1 cellular context compared by ENCODE assay signal in genomic region chr20:2742934-2743559, GRCh38.
TF ChIP-seq lines count a peak whose summit lies in the region.

No MANE protein-coding gene starts in this region.

TF ChIP-seq in HepG2, 621 proteins besides CTCF, POLR2A, EP300 and RAD21 (continued from another document and continues in another):
- TF ChIP-seq YEATS2 (CRISPR knock-in tag; IDR thresholded peaks at IDR 0.05; ENCODE audit: borderline replicate concordance) = no peak
- TF ChIP-seq, protein P1, sequence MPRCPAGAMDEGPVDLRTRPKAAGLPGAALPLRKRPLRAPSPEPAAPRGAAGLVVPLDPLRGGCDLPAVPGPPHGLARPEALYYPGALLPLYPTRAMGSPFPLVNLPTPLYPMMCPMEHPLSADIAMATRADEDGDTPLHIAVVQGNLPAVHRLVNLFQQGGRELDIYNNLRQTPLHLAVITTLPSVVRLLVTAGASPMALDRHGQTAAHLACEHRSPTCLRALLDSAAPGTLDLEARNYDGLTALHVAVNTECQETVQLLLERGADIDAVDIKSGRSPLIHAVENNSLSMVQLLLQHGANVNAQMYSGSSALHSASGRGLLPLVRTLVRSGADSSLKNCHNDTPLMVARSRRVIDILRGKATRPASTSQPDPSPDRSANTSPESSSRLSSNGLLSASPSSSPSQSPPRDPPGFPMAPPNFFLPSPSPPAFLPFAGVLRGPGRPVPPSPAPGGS (CRISPR knock-in tag; IDR thresholded peaks at IDR 0.05) = no peak
- TF ChIP-seq, protein P2, sequence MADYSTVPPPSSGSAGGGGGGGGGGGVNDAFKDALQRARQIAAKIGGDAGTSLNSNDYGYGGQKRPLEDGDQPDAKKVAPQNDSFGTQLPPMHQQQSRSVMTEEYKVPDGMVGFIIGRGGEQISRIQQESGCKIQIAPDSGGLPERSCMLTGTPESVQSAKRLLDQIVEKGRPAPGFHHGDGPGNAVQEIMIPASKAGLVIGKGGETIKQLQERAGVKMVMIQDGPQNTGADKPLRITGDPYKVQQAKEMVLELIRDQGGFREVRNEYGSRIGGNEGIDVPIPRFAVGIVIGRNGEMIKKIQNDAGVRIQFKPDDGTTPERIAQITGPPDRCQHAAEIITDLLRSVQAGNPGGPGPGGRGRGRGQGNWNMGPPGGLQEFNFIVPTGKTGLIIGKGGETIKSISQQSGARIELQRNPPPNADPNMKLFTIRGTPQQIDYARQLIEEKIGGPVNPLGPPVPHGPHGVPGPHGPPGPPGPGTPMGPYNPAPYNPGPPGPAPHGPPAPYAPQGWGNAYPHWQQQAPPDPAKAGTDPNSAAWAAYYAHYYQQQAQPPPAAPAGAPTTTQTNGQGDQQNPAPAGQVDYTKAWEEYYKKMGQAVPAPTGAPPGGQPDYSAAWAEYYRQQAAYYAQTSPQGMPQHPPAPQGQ (CRISPR knock-in tag; IDR thresholded peaks at IDR 0.05; ENCODE audit: borderline replicate concordance) = 0 out of 2 replicates have a peak, but pooled peaks have one; percentile 66
- 0 out of 2 replicates have a peak, but pooled peaks have one; percentile 49 for TF ChIP-seq SMAD3 (CRISPR knock-in tag; IDR thresholded peaks at IDR 0.05)
- TF ChIP-seq ZNF629 (CRISPR knock-in tag; conservative IDR thresholded peaks at IDR 0.05) = no peak
- TF ChIP-seq MBNL3 (CRISPR knock-in tag; conservative IDR thresholded peaks at IDR 0.05) = no peak
- no peak for TF ChIP-seq ZNF550 (CRISPR knock-in tag; IDR thresholded peaks at IDR 0.05; ENCODE audit: borderline replicate concordance)
- TF ChIP-seq SIN3A (IDR thresholded peaks at IDR 0.05; ENCODE audit: borderline replicate concordance, low read depth, low read length) = no peak
- no peak for TF ChIP-seq IRX3 (CRISPR knock-in tag; IDR thresholded peaks at IDR 0.05; ENCODE audit: borderline replicate concordance, low read depth)
- peak; percentile 32; the same call in 1 of the 2 replicates for TF ChIP-seq HOXA3 (CRISPR knock-in tag; IDR thresholded peaks at IDR 0.05)
- TF ChIP-seq KDM3A (CRISPR knock-in tag; IDR thresholded peaks at IDR 0.05; ENCODE audit: low read depth) = no peak
- TF ChIP-seq, protein P3, sequence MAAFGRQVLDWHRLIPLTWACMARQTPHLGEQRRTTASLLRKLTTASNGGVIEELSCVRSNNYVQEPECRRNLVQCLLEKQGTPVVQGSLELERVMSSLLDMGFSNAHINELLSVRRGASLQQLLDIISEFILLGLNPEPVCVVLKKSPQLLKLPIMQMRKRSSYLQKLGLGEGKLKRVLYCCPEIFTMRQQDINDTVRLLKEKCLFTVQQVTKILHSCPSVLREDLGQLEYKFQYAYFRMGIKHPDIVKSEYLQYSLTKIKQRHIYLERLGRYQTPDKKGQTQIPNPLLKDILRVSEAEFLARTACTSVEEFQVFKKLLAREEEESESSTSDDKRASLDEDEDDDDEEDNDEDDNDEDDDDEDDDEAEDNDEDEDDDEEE (CRISPR knock-in tag; IDR thresholded peaks at IDR 0.05) = no peak
- TF ChIP-seq SMC3 (IDR thresholded peaks at IDR 0.05; ENCODE audit: low read length) = peak; percentile 68
- TF ChIP-seq CBX5 (CRISPR knock-in tag; IDR thresholded peaks at IDR 0.05; ENCODE audit: borderline replicate concordance) = peak; percentile 74; the same call in 1 of the 2 replicates
- TF ChIP-seq ZNF326 (CRISPR knock-in tag; IDR thresholded peaks at IDR 0.05; ENCODE audit: borderline replicate concordance) = no peak
- TF ChIP-seq RARA (CRISPR knock-in tag; IDR thresholded peaks at IDR 0.05) = no peak
- no peak for TF ChIP-seq FLYWCH1 (CRISPR knock-in tag; IDR thresholded peaks at IDR 0.05)
- no peak for TF ChIP-seq SMARCE1 (IDR thresholded peaks at IDR 0.05; ENCODE audit: borderline replicate concordance)
- TF ChIP-seq DR1 (CRISPR knock-in tag; IDR thresholded peaks at IDR 0.05) = no peak
- TF ChIP-seq, protein P4, sequence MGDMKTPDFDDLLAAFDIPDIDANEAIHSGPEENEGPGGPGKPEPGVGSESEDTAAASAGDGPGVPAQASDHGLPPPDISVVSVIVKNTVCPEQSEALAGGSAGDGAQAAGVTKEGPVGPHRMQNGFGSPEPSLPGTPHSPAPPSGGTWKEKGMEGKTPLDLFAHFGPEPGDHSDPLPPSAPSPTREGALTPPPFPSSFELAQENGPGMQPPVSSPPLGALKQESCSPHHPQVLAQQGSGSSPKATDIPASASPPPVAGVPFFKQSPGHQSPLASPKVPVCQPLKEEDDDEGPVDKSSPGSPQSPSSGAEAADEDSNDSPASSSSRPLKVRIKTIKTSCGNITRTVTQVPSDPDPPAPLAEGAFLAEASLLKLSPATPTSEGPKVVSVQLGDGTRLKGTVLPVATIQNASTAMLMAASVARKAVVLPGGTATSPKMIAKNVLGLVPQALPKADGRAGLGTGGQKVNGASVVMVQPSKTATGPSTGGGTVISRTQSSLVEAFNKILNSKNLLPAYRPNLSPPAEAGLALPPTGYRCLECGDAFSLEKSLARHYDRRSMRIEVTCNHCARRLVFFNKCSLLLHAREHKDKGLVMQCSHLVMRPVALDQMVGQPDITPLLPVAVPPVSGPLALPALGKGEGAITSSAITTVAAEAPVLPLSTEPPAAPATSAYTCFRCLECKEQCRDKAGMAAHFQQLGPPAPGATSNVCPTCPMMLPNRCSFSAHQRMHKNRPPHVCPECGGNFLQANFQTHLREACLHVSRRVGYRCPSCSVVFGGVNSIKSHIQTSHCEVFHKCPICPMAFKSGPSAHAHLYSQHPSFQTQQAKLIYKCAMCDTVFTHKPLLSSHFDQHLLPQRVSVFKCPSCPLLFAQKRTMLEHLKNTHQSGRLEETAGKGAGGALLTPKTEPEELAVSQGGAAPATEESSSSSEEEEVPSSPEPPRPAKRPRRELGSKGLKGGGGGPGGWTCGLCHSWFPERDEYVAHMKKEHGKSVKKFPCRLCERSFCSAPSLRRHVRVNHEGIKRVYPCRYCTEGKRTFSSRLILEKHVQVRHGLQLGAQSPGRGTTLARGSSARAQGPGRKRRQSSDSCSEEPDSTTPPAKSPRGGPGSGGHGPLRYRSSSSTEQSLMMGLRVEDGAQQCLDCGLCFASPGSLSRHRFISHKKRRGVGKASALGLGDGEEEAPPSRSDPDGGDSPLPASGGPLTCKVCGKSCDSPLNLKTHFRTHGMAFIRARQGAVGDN (CRISPR knock-in tag; IDR thresholded peaks at IDR 0.05) = peak; percentile 32; the same call in 1 of the 2 replicates
- TF ChIP-seq, protein P5, sequence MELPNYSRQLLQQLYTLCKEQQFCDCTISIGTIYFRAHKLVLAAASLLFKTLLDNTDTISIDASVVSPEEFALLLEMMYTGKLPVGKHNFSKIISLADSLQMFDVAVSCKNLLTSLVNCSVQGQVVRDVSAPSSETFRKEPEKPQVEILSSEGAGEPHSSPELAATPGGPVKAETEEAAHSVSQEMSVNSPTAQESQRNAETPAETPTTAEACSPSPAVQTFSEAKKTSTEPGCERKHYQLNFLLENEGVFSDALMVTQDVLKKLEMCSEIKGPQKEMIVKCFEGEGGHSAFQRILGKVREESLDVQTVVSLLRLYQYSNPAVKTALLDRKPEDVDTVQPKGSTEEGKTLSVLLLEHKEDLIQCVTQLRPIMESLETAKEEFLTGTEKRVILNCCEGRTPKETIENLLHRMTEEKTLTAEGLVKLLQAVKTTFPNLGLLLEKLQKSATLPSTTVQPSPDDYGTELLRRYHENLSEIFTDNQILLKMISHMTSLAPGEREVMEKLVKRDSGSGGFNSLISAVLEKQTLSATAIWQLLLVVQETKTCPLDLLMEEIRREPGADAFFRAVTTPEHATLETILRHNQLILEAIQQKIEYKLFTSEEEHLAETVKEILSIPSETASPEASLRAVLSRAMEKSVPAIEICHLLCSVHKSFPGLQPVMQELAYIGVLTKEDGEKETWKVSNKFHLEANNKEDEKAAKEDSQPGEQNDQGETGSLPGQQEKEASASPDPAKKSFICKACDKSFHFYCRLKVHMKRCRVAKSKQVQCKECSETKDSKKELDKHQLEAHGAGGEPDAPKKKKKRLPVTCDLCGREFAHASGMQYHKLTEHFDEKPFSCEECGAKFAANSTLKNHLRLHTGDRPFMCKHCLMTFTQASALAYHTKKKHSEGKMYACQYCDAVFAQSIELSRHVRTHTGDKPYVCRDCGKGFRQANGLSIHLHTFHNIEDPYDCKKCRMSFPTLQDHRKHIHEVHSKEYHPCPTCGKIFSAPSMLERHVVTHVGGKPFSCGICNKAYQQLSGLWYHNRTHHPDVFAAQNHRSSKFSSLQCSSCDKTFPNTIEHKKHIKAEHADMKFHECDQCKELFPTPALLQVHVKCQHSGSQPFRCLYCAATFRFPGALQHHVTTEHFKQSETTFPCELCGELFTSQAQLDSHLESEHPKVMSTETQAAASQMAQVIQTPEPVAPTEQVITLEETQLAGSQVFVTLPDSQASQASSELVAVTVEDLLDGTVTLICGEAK (IDR thresholded peaks at IDR 0.05) = no peak
- TF ChIP-seq, protein P5 (CRISPR knock-in tag; IDR thresholded peaks at IDR 0.05) = no peak
- no peak for TF ChIP-seq SAFB2 (CRISPR knock-in tag; IDR thresholded peaks at IDR 0.05; ENCODE audit: borderline replicate concordance, low read depth)
- no peak for TF ChIP-seq ZSCAN22 (CRISPR knock-in tag; IDR thresholded peaks at IDR 0.05)
- TF ChIP-seq ZNF556 (CRISPR knock-in tag; IDR thresholded peaks at IDR 0.05; ENCODE audit: borderline replicate concordance) = no peak
- TF ChIP-seq NFATC3 (CRISPR knock-in tag; IDR thresholded peaks at IDR 0.05) = no peak
- no peak for TF ChIP-seq EHMT2 (IDR thresholded peaks at IDR 0.05; ENCODE audit: borderline replicate concordance, low read depth, low read length)
- TF ChIP-seq ZNF329 (CRISPR knock-in tag; IDR thresholded peaks at IDR 0.05; ENCODE audit: low read depth) = 0 out of 2 replicates have a peak, but pooled peaks have one; percentile 20
- TF ChIP-seq ZNF225 (CRISPR knock-in tag; IDR thresholded peaks at IDR 0.05) = peak; percentile 59; the same call in 1 of the 2 replicates
- TF ChIP-seq SUZ12 (IDR thresholded peaks at IDR 0.05; ENCODE audit: low read depth, low read length) = peak; percentile 27; the same call in 1 of the 2 replicates
- 0 out of 2 replicates have a peak, but pooled peaks have one; percentile 3 for TF ChIP-seq MNT (IDR thresholded peaks at IDR 0.05)
- no peak for TF ChIP-seq ZNF24 (IDR thresholded peaks at IDR 0.05)
- peak; percentile 36 for TF ChIP-seq TEAD3 (CRISPR knock-in tag; optimal IDR thresholded peaks at IDR 0.05; ENCODE audit: borderline replicate concordance)
- no peak for TF ChIP-seq ZBTB38 (CRISPR knock-in tag; IDR thresholded peaks at IDR 0.05)
- TF ChIP-seq SP1 (IDR thresholded peaks at IDR 0.05) = no peak
- TF ChIP-seq SP1 (CRISPR knock-in tag; IDR thresholded peaks at IDR 0.05) = no peak
- 0 out of 2 replicates have a peak, but pooled peaks have one; percentile 44 for TF ChIP-seq KMT2A (CRISPR knock-in tag; IDR thresholded peaks at IDR 0.05)
- no peak for TF ChIP-seq FOXO1 (CRISPR knock-in tag; IDR thresholded peaks at IDR 0.05)
- TF ChIP-seq ZFP91 (CRISPR knock-in tag; IDR thresholded peaks at IDR 0.05; ENCODE audit: borderline replicate concordance) = no peak
- TF ChIP-seq ETV5 (CRISPR knock-in tag; IDR thresholded peaks at IDR 0.05; ENCODE audit: borderline replicate concordance) = peak; percentile 12; the same call in 1 of the 2 replicates
- TF ChIP-seq AHR (CRISPR knock-in tag; IDR thresholded peaks at IDR 0.05) = no peak
- 0 out of 2 replicates have a peak, but pooled peaks have one; percentile 16 for TF ChIP-seq IRF2 (CRISPR knock-in tag; IDR thresholded peaks at IDR 0.05)
- TF ChIP-seq SP2 (CRISPR knock-in tag; IDR thresholded peaks at IDR 0.05) = no peak
- TF ChIP-seq, protein P6, sequence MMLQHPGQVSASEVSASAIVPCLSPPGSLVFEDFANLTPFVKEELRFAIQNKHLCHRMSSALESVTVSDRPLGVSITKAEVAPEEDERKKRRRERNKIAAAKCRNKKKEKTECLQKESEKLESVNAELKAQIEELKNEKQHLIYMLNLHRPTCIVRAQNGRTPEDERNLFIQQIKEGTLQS (CRISPR knock-in tag; IDR thresholded peaks at IDR 0.05) = no peak
- TF ChIP-seq BRCA1 (CRISPR knock-in tag; IDR thresholded peaks at IDR 0.05) = no peak
